17 cellular contexts compared by ENCODE assay signal in the genomic region with DNA sequence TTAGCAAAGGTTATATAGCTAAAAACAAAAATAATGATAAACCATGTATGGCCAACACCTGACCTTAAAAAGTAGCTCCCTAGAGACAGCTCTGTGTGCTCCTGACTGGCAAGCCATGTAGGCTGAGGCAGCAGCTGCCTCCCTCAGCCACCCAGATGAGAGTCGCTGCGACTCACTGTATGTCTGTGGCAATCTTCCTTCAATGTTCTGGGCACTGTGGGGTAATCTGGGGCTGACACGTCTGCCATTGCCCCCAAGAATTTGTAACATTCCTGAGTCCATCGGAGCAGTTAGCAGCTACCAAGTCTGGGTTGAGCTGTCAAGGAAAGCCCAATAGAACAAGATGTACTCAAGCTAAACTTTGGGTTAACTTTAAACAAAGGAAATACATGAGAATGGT.
DNase-seq lines count a peak whose midpoint lies in the region; ATAC-seq and TF ChIP-seq lines count a peak whose summit lies in the region.
"Had no signal": no experiment of that assay in that cellular context is flagged by ENCODE, and none has a peak within 500 bp of the region (broad histone marks: within the 10 kb centered on the region; RNA-seq: fewer than 3 reads in every experiment).

No MANE protein-coding gene starts in this region.

- ATAC-seq in GM21528 (IDR thresholded peaks at IDR 0.05; ENCODE audit: low FRiP score, unreplicated experiment) = no peak
- ATAC-seq: gastrocnemius medialis had no signal

- no peaks in the 10 kb centered on the region for H3K9me3 Mint-ChIP-seq in MCF 10A (ENCODE audit: unreplicated experiment)
- H3K9me3 Mint-ChIP-seq in CD4-positive, alpha-beta memory T cell = no peaks in the 10 kb centered on the region
- H3K9me3 Mint-ChIP-seq: activated CD4-positive, alpha-beta T cell treated with anti-CD3 and anti-CD28 coated beads, Interleukin-2, amount 10 ng/mL, durations not matched to agents 24 days and 14 days had no signal

- H3K27me3 ChIP-seq in breast epithelium = no peaks in the 10 kb centered on the region
- H3K27me3 ChIP-seq in CD4-positive, alpha-beta memory T cell (ENCODE audit: insufficient read depth, low read length) = no peaks in the 10 kb centered on the region
- H3K27me3 ChIP-seq: gastrocnemius medialis, suprapubic skin had no signal

- H3K27me3 Mint-ChIP-seq in MCF 10A (ENCODE audit: insufficient read depth, unreplicated experiment) = no peaks in the 10 kb centered on the region
- H3K27me3 Mint-ChIP-seq in CD4-positive, alpha-beta memory T cell = peaks cover 0 to 3% of the 10 kb centered on the region in 2 donors
- H3K27me3 Mint-ChIP-seq: activated CD4-positive, alpha-beta T cell treated with anti-CD3 and anti-CD28 coated beads, Interleukin-2, amount 10 ng/mL, durations not matched to agents 24 days and 14 days had no signal

- no peak overlapping the region for H3K27ac Mint-ChIP-seq in MCF 10A (ENCODE audit: low read depth, unreplicated experiment)
- H3K27ac Mint-ChIP-seq in CD4-positive, alpha-beta memory T cell = no peak overlapping the region
- H3K27ac Mint-ChIP-seq: activated CD4-positive, alpha-beta T cell treated with anti-CD3 and anti-CD28 coated beads, Interleukin-2, amount 10 ng/mL, durations not matched to agents 24 days and 14 days had no signal

- H3K4me1 ChIP-seq in breast epithelium = no peaks in the 10 kb centered on the region
- H3K4me1 ChIP-seq in CD4-positive, alpha-beta memory T cell (ENCODE audit: insufficient read depth, low read length) = no peaks in the 10 kb centered on the region
- H3K4me1 ChIP-seq: gastrocnemius medialis, parathyroid adenoma had no signal

- TF ChIP-seq CTCF in MCF 10A (IDR thresholded peaks at IDR 0.05; ENCODE audit: unreplicated experiment) = no peak
- TF ChIP-seq CTCF in breast epithelium (IDR thresholded peaks at IDR 0.05) = no peak

- no peaks in the 10 kb centered on the region for H3K36me3 Mint-ChIP-seq in MCF 10A (ENCODE audit: insufficient read depth, unreplicated experiment)
- H3K36me3 Mint-ChIP-seq in CD4-positive, alpha-beta memory T cell = no peaks in the 10 kb centered on the region

- H3K9me3 ChIP-seq in breast epithelium = no peaks in the 10 kb centered on the region
- no peaks in the 10 kb centered on the region for H3K9me3 ChIP-seq in CD4-positive, alpha-beta memory T cell (ENCODE audit: control insufficient read depth in 1 of 2, low read length in 2 of 2)
- H3K9me3 ChIP-seq: gastrocnemius medialis, suprapubic skin had no signal

- H3K4me3 ChIP-seq in breast epithelium = no peak overlapping the region
- no peak overlapping the region for H3K4me3 ChIP-seq in CD4-positive, alpha-beta memory T cell (ENCODE audit: low read length in 2 of 2)
- H3K4me3 ChIP-seq: gastrocnemius medialis, suprapubic skin had no signal

- DNase-seq in MCF 10A (ENCODE audit: unreplicated experiment) = peak; percentile 53
- no peak for DNase-seq in breast epithelium (ENCODE audit: low spot score in 2 of 2)
- DNase-seq in T1000 (lab: John Stamatoyannopoulos, UW) = peak; percentile 50
- DNase-seq in fibroblast of peridontal ligament (ENCODE audit: extremely low read depth) = peak; percentile 57
- DNase-seq in CD4-positive, alpha-beta memory T cell = no peak
- no peak for DNase-seq in SW 1271 (lab: John Stamatoyannopoulos, UW)
- DNase-seq in stimulated activated CD4-positive, alpha-beta T cell treated with anti-CD3 and anti-CD28 coated beads, Interleukin-4, amount 100 ng/mL, for 24 hours = no peak
- DNase-seq: activated CD4-positive, alpha-beta T cell treated with anti-CD3 and anti-CD28 coated beads, Interleukin-2, amount 10 ng/mL, durations not matched to agents 24 days and 14 days; activated T-cell treated with anti-CD3 and anti-CD28 coated beads, Interleukin-2, amount 50 U/mL, for 1 hour; amygdala; gastrocnemius medialis; NCI-H1436; NCI-H524 treated with DMSO at 0.1 percent for 48 hours; T-helper 2 cell had no signal

- intact Hi-C loops in MCF 10A (cut with micrococcal nuclease) (loop anchor here (5.0 kb wide), 1 partner anchor 231 kb away; the partner anchor contains the start of genes CCDC148 and PKP4), breast epithelium (cut with DNase I; ENCODE audit: low total_unique reads) (no loop called here)
- intact Hi-C loops in CD4-positive, alpha-beta memory T cell (cut with micrococcal nuclease) = no loop called here

- H3K36me3 ChIP-seq in breast epithelium = no peaks in the 10 kb centered on the region
- H3K36me3 ChIP-seq in CD4-positive, alpha-beta memory T cell (ENCODE audit: insufficient read depth, low read length) = no peaks in the 10 kb centered on the region
- H3K36me3 ChIP-seq: gastrocnemius medialis, suprapubic skin had no signal

- CTCF ChIA-PET in MCF 10A (lab: Yijun Ruan, JAX) = interaction anchor here (0.7 to 4.6 kb wide), 4 partner anchors 57 to 801 kb away, joined by 4 to 21 read pairs (median 6); no protein-coding TSS in a partner anchor
- CTCF ChIA-PET in CD4-positive, alpha-beta memory T cell (lab: Charles Lee; ENCODE audit: partially characterized antibody) = no interaction called here

- POLR2A ChIA-PET in MCF 10A (lab: Yijun Ruan, JAX) = interaction anchor here (0.7 to 1.0 kb wide), 2 partner anchors 31 to 39 kb away, joined by 3 read pairs; no protein-coding TSS in a partner anchor
- POLR2A ChIA-PET in CD4-positive, alpha-beta memory T cell (lab: Charles Lee; ENCODE audit: partially characterized antibody) = no interaction called here

- no peak overlapping the region for H3K4me3 Mint-ChIP-seq in MCF 10A (ENCODE audit: unreplicated experiment)
- no peak overlapping the region for H3K4me3 Mint-ChIP-seq in CD4-positive, alpha-beta memory T cell
- H3K4me3 Mint-ChIP-seq: activated CD4-positive, alpha-beta T cell treated with anti-CD3 and anti-CD28 coated beads, Interleukin-2, amount 10 ng/mL, durations not matched to agents 24 days and 14 days had no signal

- BruUV-seq in MCF 10A (replicated peaks; lab: Mats Ljungman, UMichigan) = no TSS peak

- TF ChIP-seq POLR2A in breast epithelium (IDR thresholded peaks at IDR 0.05) = no peak

- H3K4me1 Mint-ChIP-seq in MCF 10A (ENCODE audit: insufficient read depth, unreplicated experiment) = peaks cover 7% of the 10 kb centered on the region
- H3K4me1 Mint-ChIP-seq in CD4-positive, alpha-beta memory T cell = no peaks in the 10 kb centered on the region
- H3K4me1 Mint-ChIP-seq: activated CD4-positive, alpha-beta T cell treated with anti-CD3 and anti-CD28 coated beads, Interleukin-2, amount 10 ng/mL, durations not matched to agents 24 days and 14 days had no signal

- H3K27ac ChIP-seq in breast epithelium = no peak overlapping the region
- no peak overlapping the region for H3K27ac ChIP-seq in CD4-positive, alpha-beta memory T cell (ENCODE audit: low read depth, low read length)
- H3K27ac ChIP-seq: gastrocnemius medialis, parathyroid adenoma, suprapubic skin had no signal

Comparison
In these comparisons a context has a peak if more than half of its experiments do, and no peak if none do; other contexts are left out.
1. DNase-seq: peak in MCF 10A (single experiment), T1000 (single experiment) and fibroblast of peridontal ligament (single experiment); none in breast epithelium (0 of 2), CD4-positive, alpha-beta memory T cell (0 of 5), SW 1271 (0 of 2) and stimulated activated CD4-positive, alpha-beta T cell treated with anti-CD3 and anti-CD28 coated beads, Interleukin-4, amount 100 ng/mL, for 24 hours (single experiment).